8 cellular contexts compared by ENCODE assay signal in genomic region chr2:32063310-32064020, GRCh38. TPM values are rescaled to one million over a fixed set of nuclear protein-coding genes. Genes with fewer than 3 reads are reported as not detected.
DNase-seq lines count a peak whose midpoint lies in the region; ATAC-seq, FAIRE-seq and TF ChIP-seq lines count a peak whose summit lies in the region.

A gene with protein sequence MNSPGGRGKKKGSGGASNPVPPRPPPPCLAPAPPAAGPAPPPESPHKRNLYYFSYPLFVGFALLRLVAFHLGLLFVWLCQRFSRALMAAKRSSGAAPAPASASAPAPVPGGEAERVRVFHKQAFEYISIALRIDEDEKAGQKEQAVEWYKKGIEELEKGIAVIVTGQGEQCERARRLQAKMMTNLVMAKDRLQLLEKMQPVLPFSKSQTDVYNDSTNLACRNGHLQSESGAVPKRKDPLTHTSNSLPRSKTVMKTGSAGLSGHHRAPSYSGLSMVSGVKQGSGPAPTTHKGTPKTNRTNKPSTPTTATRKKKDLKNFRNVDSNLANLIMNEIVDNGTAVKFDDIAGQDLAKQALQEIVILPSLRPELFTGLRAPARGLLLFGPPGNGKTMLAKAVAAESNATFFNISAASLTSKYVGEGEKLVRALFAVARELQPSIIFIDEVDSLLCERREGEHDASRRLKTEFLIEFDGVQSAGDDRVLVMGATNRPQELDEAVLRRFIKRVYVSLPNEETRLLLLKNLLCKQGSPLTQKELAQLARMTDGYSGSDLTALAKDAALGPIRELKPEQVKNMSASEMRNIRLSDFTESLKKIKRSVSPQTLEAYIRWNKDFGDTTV (plus strand): TSS chr2:32063556. CDS start chr2:32063832, 276 bp downstream.

- peak; percentile 97 for DNase-seq in H54 (ENCODE audit: insufficient read length, low spot score)
- DNase-seq in LoVo (ENCODE audit: low spot score) = peak; percentile 98
- peak; percentile 95 for DNase-seq in RWPE2 (ENCODE audit: low spot score)
- DNase-seq in activated T-helper 2 cell treated with anti-CD3 and anti-CD28 coated beads, Interferon-gamma antibody, Interleukin-2, Interleukin-4, amounts not matched to agents 10 μg/mL and 5 μg/mL and 100 μg/mL, durations not matched to agents 14 hours and 24 hours and 36 hours (ENCODE audit: low spot score) = peak; percentile 95
- DNase-seq in fibroblast of mammary gland (ENCODE audit: low read depth) = peak; percentile 93
- DNase-seq in naive thymus-derived CD8-positive, alpha-beta T cell = peak; percentile 92 to 97 (median 95)
- DNase-seq in stimulated activated naive CD4-positive, alpha-beta T cell (lab: John Stamatoyannopoulos, UW) = peak; percentile 90 to 95 (median 94)

- no peaks in the 10 kb centered on the region for H3K27me3 ChIP-seq in RWPE2 (ENCODE audit: insufficient read depth, poor library complexity, severe bottlenecking)

- POLR2A ChIA-PET in naive thymus-derived CD8-positive, alpha-beta T cell (lab: Charles Lee) = interaction anchor here (0.6 to 4.9 kb wide), 16 partner anchors 8 to 1521 kb away, joined by 3 to 73 read pairs (median 3); partner anchors contain the start of genes DPY30, MEMO1 and SLC30A6

- H3K27ac ChIP-seq in RWPE2 (ENCODE audit: poor library complexity, severe bottlenecking) = peak within 1 kb of the TSS; percentile 61

- TF ChIP-seq POLR2A in H54 (IDR thresholded peaks at IDR 0.05; ENCODE audit: low read depth, low read length) = peak; percentile 58

- peak; percentile 70 for FAIRE-seq in H54 (lab: Jason Lieb, UNC)

- peaks cover 5% of the 10 kb centered on the region for H3K36me3 Mint-ChIP-seq in activated T-helper 2 cell treated with anti-CD3 and anti-CD28 coated beads, Interferon-gamma antibody, Interleukin-2, Interleukin-4, amounts not matched to agents 10 μg/mL and 5 μg/mL and 100 μg/mL, durations not matched to agents 14 hours and 24 hours and 36 hours (ENCODE audit: low read depth)
- peaks cover 0 to 14% (median 2%) of the 10 kb centered on the region in 3 donors for H3K36me3 Mint-ChIP-seq in naive thymus-derived CD8-positive, alpha-beta T cell

- H3K4me1 ChIP-seq in ES-I3 (ENCODE audit: insufficient read depth, low read length) = peaks cover 4% of the 10 kb centered on the region; the same call in 1 of the 2 replicates
- peaks cover 4% of the 10 kb centered on the region for H3K4me1 ChIP-seq in RWPE2 (ENCODE audit: insufficient read depth, poor library complexity, severe bottlenecking)

- intact Hi-C loops in activated T-helper 2 cell treated with anti-CD3 and anti-CD28 coated beads, Interferon-gamma antibody, Interleukin-2, Interleukin-4, amounts not matched to agents 10 μg/mL and 5 μg/mL and 100 μg/mL, durations not matched to agents 14 hours and 24 hours and 36 hours (cut with micrococcal nuclease) = loop anchor here (1.0 kb wide), 5 partner anchors 24 to 294 kb away; partner anchors contain the start of genes BIRC6, DPY30, MEMO1 and SLC30A6

- H3K36me3 ChIP-seq in ES-I3 (ENCODE audit: insufficient read depth, low read length) = no peaks in the 10 kb centered on the region
- H3K36me3 ChIP-seq in RWPE2 (ENCODE audit: low read depth) = no peaks in the 10 kb centered on the region

- peaks cover 18% of the 10 kb centered on the region for H3K4me1 Mint-ChIP-seq in activated T-helper 2 cell treated with anti-CD3 and anti-CD28 coated beads, Interferon-gamma antibody, Interleukin-2, Interleukin-4, amounts not matched to agents 10 μg/mL and 5 μg/mL and 100 μg/mL, durations not matched to agents 14 hours and 24 hours and 36 hours (ENCODE audit: low read depth)
- H3K4me1 Mint-ChIP-seq in naive thymus-derived CD8-positive, alpha-beta T cell = peaks cover 15 to 46% (median 33%) of the 10 kb centered on the region in 4 donors

- ATAC-seq in RWPE2 (ENCODE audit: low read depth) = peak; percentile 90
- ATAC-seq in naive thymus-derived CD8-positive, alpha-beta T cell = peak; percentile 87 to 90

- H3K9me3 Mint-ChIP-seq in activated T-helper 2 cell treated with anti-CD3 and anti-CD28 coated beads, Interferon-gamma antibody, Interleukin-2, Interleukin-4, amounts not matched to agents 10 μg/mL and 5 μg/mL and 100 μg/mL, durations not matched to agents 14 hours and 24 hours and 36 hours = no peaks in the 10 kb centered on the region
- H3K9me3 Mint-ChIP-seq in naive thymus-derived CD8-positive, alpha-beta T cell = peaks cover 0 to 1% (median 0%) of the 10 kb centered on the region in 9 donors

- H3K27ac Mint-ChIP-seq in activated T-helper 2 cell treated with anti-CD3 and anti-CD28 coated beads, Interferon-gamma antibody, Interleukin-2, Interleukin-4, amounts not matched to agents 10 μg/mL and 5 μg/mL and 100 μg/mL, durations not matched to agents 14 hours and 24 hours and 36 hours = peak within 1 kb of the TSS; percentile 89
- H3K27ac Mint-ChIP-seq in naive thymus-derived CD8-positive, alpha-beta T cell = peak within 1 kb of the TSS; percentile 88 to 97 (median 96)

- peak within 1 kb of the TSS; percentile 91 for H3K9ac ChIP-seq in ES-I3 (ENCODE audit: low read depth, low read length)

- peak; percentile 22 for TF ChIP-seq CTCF in RWPE2 (IDR thresholded peaks at IDR 0.05; ENCODE audit: poor library complexity, severe bottlenecking)
- TF ChIP-seq CTCF in fibroblast of mammary gland (conservative IDR thresholded peaks at IDR 0.05; ENCODE audit: control insufficient read depth, insufficient read depth, low read depth, low read length) = no peak

- H3K9me3 ChIP-seq in ES-I3 (ENCODE audit: control insufficient read depth, insufficient read depth, low read length) (no peaks in the 10 kb centered on the region), RWPE2 (ENCODE audit: severe bottlenecking) (no peaks in the 10 kb centered on the region)

- H3K4me3 ChIP-seq in RWPE2 (ENCODE audit: severe bottlenecking) = peak within 1 kb of the TSS; percentile 71
- H3K4me3 ChIP-seq in fibroblast of mammary gland (ENCODE audit: control insufficient read depth, low read depth, low read length) = peak within 1 kb of the TSS; percentile 69

- H3K4me3 Mint-ChIP-seq in activated T-helper 2 cell treated with anti-CD3 and anti-CD28 coated beads, Interferon-gamma antibody, Interleukin-2, Interleukin-4, amounts not matched to agents 10 μg/mL and 5 μg/mL and 100 μg/mL, durations not matched to agents 14 hours and 24 hours and 36 hours (ENCODE audit: low read depth) = peak within 1 kb of the TSS; percentile 96
- H3K4me3 Mint-ChIP-seq in naive thymus-derived CD8-positive, alpha-beta T cell = peak within 1 kb of the TSS; percentile 93 to 100 (median 98)

- no peaks in the 10 kb centered on the region for H3K27me3 Mint-ChIP-seq in activated T-helper 2 cell treated with anti-CD3 and anti-CD28 coated beads, Interferon-gamma antibody, Interleukin-2, Interleukin-4, amounts not matched to agents 10 μg/mL and 5 μg/mL and 100 μg/mL, durations not matched to agents 14 hours and 24 hours and 36 hours (ENCODE audit: low read depth)
- no peaks in the 10 kb centered on the region for H3K27me3 Mint-ChIP-seq in naive thymus-derived CD8-positive, alpha-beta T cell

RNA-seq across cellular contexts. Expression of the gene that starts here (rescaled TPM):
- 18.4 and 18.5 TPM in 2 replicates for total RNA-seq in activated T-helper 2 cell treated with anti-CD3 and anti-CD28 coated beads, Interferon-gamma antibody, Interleukin-2, Interleukin-4, amounts not matched to agents 10 μg/mL and 5 μg/mL and 100 μg/mL, durations not matched to agents 14 hours and 24 hours and 36 hours
- total RNA-seq in naive thymus-derived CD8-positive, alpha-beta T cell = 10 to 100 TPM; 24.8 to 24.9 TPM
- 1 to 10 TPM; 6.8 to 9.7 (median 9.0) TPM for polyA plus RNA-seq in naive thymus-derived CD8-positive, alpha-beta T cell

Comparison
In these comparisons a context has a peak if more than half of its experiments do, and no peak if none do; other contexts are left out.
1. Peak in every context shown above with its lines: DNase-seq, ATAC-seq, H3K4me3 ChIP-seq and H3K27ac ChIP-seq.